In genomic region chr2:154814856-154815255, GRCh38 we compare ENCODE assay signal across 1 cellular context.
TF ChIP-seq lines count a peak whose summit lies in the region.

No MANE protein-coding gene starts in this region.

TF ChIP-seq in K562, 482 proteins besides CTCF, POLR2A, EP300 and RAD21 (continued from another document):
- TF ChIP-seq ZMIZ1 (IDR thresholded peaks at IDR 0.05; ENCODE audit: low read depth in 2 of 2, low read length in 2 of 2) (no peak), SRF (CRISPR knock-in tag; IDR thresholded peaks at IDR 0.05) (no peak), TRIM25 (IDR thresholded peaks at IDR 0.05; ENCODE audit: borderline replicate concordance) (no peak), IRF9 (tag; IDR thresholded peaks at IDR 0.05) (no peak), ZNF395 (CRISPR knock-in tag; IDR thresholded peaks at IDR 0.05) (no peak), POLR2AphosphoS5 (IDR thresholded peaks at IDR 0.05; ENCODE audit: control insufficient read depth, insufficient read depth, low read depth, low read length) (no peak), FOXP1 (CRISPR knock-in tag; IDR thresholded peaks at IDR 0.05) (no peak)
